Comparison of ENCODE assay signal across 29 cellular contexts in genomic region chr16:51872536-51872935, GRCh38.
"Had no signal": no experiment of that assay in that cellular context is flagged by ENCODE, and none has a peak within 500 bp of the region (broad histone marks: within the 10 kb centered on the region; RNA-seq: fewer than 3 reads in every experiment).

No MANE protein-coding gene starts in this region.

- H3K27ac ChIP-seq: ascending aorta, cardiac muscle cell, VCaP had no signal

- H3K4me3 ChIP-seq: ascending aorta, cardiac muscle cell had no signal

- H3K9me3 ChIP-seq: ascending aorta had no signal

- H3K4me1 ChIP-seq: ascending aorta had no signal

- H3K36me3 ChIP-seq: ascending aorta, cardiac muscle cell had no signal

- H3K27me3 ChIP-seq: ascending aorta, cardiac muscle cell had no signal

- DNase-seq: activated B cell treated with CpG ODN at 0.5 μM for 24 hours; activated CD4-positive, alpha-beta memory T cell treated with anti-CD3 and anti-CD28 coated beads for 36 hours; activated CD4-positive, alpha-beta T cell treated with anti-CD3 and anti-CD28 coated beads for 4 hours; activated CD4-positive, alpha-beta T cell treated with anti-CD3 and anti-CD28 coated beads, Interleukin-2, amount 10 ng/mL, durations not matched to agents 24 days and 14 days; activated CD4-positive, alpha-beta T cell treated with anti-CD3 and anti-CD28 coated beads, Interleukin-2, amount 50 U/mL, for 1 hour; activated CD4-positive, alpha-beta T cell treated with anti-CD3 and anti-CD28 coated beads, Interleukin-2, amount 50 U/mL, for 4 hours; activated CD4-positive, CD25-positive, alpha-beta regulatory T cell treated with anti-CD3 and anti-CD28 coated beads, Interleukin-2, amount 50 U/mL, for 72 hours; activated CD8-positive, alpha-beta memory T cell treated with anti-CD3 and anti-CD28 coated beads, Interleukin-2, amount 50 U/mL, for 4 hours; activated CD8-positive, alpha-beta T cell treated with anti-CD3 and anti-CD28 coated beads for 36 hours; activated effector memory CD4-positive, alpha-beta T cell treated with anti-CD3 and anti-CD28 coated beads, Interleukin-2, amount 50 U/mL, for 16 hours; activated gamma-delta T cell treated with Interleukin-2 at 50 U/mL for 16 hours; activated naive CD4-positive, alpha-beta T cell; activated naive CD4-positive, alpha-beta T cell treated with anti-CD3 and anti-CD28 coated beads for 36 hours; activated naive CD4-positive, alpha-beta T cell treated with anti-CD3 and anti-CD28 coated beads, Interleukin-2, amount 50 U/mL, for 16 hours; activated naive CD8-positive, alpha-beta T cell treated with anti-CD3 and anti-CD28 coated beads for 36 hours; activated T-cell treated with anti-CD3 and anti-CD28 coated beads for 4 hours; activated T-cell treated with anti-CD3 and anti-CD28 coated beads, Interleukin-2, amount 50 U/mL, for 1 hour; activated T-cell treated with anti-CD3 and anti-CD28 coated beads, Interleukin-2, amount 50 U/mL, for 4 hours; activated T-cell treated with anti-CD3 and anti-CD28 coated beads, Interleukin-2, amount 50 U/mL, for 72 hours; amygdala; anterior cingulate cortex; caudate nucleus; cerebellar nuclear complex; T-helper 1 cell; T-helper 2 cell; T-helper 9 cell had no signal
